ENCODE assay signal across 36 cellular contexts in genomic region chr7:39195967-39196366, GRCh38.
"Had no signal": no experiment of that assay in that cellular context is flagged by ENCODE, and none has a peak within 500 bp of the region (broad histone marks: within the 10 kb centered on the region; RNA-seq: fewer than 3 reads in every experiment).

No MANE protein-coding gene starts in this region.

- H3K9me3 ChIP-seq: MG63 had no signal

- H3K27ac ChIP-seq: KMS-11 had no signal

- H3K27me3 ChIP-seq: MG63 had no signal

- H3K36me3 ChIP-seq: MG63 had no signal

- DNase-seq: Karpas-422, Kasumi-1, KG1, MG63, MV-4-11, NCI-H1048, NCI-H1092, NCI-H1092 treated with DMSO at 0.1 percent for 48 hours, NCI-H1105, NCI-H1105 treated with DMSO at 0.1 percent for 48 hours, NCI-H1417, NCI-H1417 treated with DMSO at 0.1 percent for 48 hours, NCI-H1436, NCI-H1436 treated with DMSO at 0.1 percent for 48 hours, NCI-H146, NCI-H1694, NCI-H1694 treated with DMSO at 0.1 percent for 48 hours, NCI-H187, NCI-H187 treated with DMSO at 0.1 percent for 48 hours, NCI-H1930, NCI-H2029, NCI-H2029 treated with DMSO at 0.1 percent for 48 hours, NCI-H2081, NCI-H2081 treated with DMSO at 0.1 percent for 48 hours, NCI-H2107, NCI-H2171, NCI-H2171 treated with DMSO at 0.1 percent for 48 hours, NCI-H2227 treated with DMSO at 0.1 percent for 48 hours, NCI-H226, NCI-H345, NCI-H446, NCI-H446 treated with DMSO at 0.1 percent for 48 hours, NCI-H510A, NCI-H510A treated with DMSO at 0.1 percent for 48 hours, NCI-H524 had no signal

- H3K4me2 ChIP-seq: KMS-11 had no signal

- H3K4me3 ChIP-seq: MG63 had no signal

- H3K9ac ChIP-seq: KMS-11 had no signal
